10 cellular contexts compared by ENCODE assay signal in genomic region chr5:126947146-126948010, GRCh38.
A peak's percentile ranks its signal among the peaks of the same experiment; 100 is the strongest.
DNase-seq lines count a peak whose midpoint lies in the region; ATAC-seq lines count a peak whose summit lies in the region.
"Had no signal": no experiment of that assay in that cellular context is flagged by ENCODE, and none has a peak within 500 bp of the region (broad histone marks: within the 10 kb centered on the region; RNA-seq: fewer than 3 reads in every experiment).

No MANE protein-coding gene starts in this region.

- H3K9me3 ChIP-seq in NT2/D1 (ENCODE audit: insufficient read depth, low read length) = no peaks in the 10 kb centered on the region
- H3K9me3 ChIP-seq: psoas muscle had no signal

- DNase-seq in NT2/D1 (ENCODE audit: low read depth, low spot score) (peak; percentile 1), dermis blood vessel endothelial cell (no peak), SKM-1 (lab: John Stamatoyannopoulos, UW; ENCODE audit: unreplicated experiment) (no peak)
- DNase-seq: Kasumi-1, psoas muscle, SIG-M5 had no signal

- H3K4me1 ChIP-seq in NT2/D1 (ENCODE audit: insufficient read depth, insufficient read length) = no peaks in the 10 kb centered on the region

- no peak overlapping the region for H3K4me3 ChIP-seq in NT2/D1 (ENCODE audit: insufficient read length, low read depth)
- H3K4me3 ChIP-seq: psoas muscle had no signal

- no peak overlapping the region for H3K9ac ChIP-seq in NT2/D1 (ENCODE audit: insufficient read length, low read depth)

- peak; percentile 72 for ATAC-seq in GM18519 (IDR thresholded peaks at IDR 0.05; ENCODE audit: low FRiP score, unreplicated experiment)
- peak; percentile 92 for ATAC-seq in GM19438 (IDR thresholded peaks at IDR 0.05; ENCODE audit: low read depth, unreplicated experiment)
- peak; percentile 98 for ATAC-seq in HG02981 (IDR thresholded peaks at IDR 0.05; ENCODE audit: unreplicated experiment)
- no peak for ATAC-seq in GM18520 (IDR thresholded peaks at IDR 0.05; ENCODE audit: unreplicated experiment)

- no peaks in the 10 kb centered on the region for H3K36me3 ChIP-seq in NT2/D1 (ENCODE audit: insufficient read depth, insufficient read length, low read length)

- no peaks in the 10 kb centered on the region for H3K27me3 ChIP-seq in NT2/D1 (ENCODE audit: insufficient read depth, insufficient read length)
